Comparison of ENCODE assay signal across 11 cellular contexts in the genomic region with DNA sequence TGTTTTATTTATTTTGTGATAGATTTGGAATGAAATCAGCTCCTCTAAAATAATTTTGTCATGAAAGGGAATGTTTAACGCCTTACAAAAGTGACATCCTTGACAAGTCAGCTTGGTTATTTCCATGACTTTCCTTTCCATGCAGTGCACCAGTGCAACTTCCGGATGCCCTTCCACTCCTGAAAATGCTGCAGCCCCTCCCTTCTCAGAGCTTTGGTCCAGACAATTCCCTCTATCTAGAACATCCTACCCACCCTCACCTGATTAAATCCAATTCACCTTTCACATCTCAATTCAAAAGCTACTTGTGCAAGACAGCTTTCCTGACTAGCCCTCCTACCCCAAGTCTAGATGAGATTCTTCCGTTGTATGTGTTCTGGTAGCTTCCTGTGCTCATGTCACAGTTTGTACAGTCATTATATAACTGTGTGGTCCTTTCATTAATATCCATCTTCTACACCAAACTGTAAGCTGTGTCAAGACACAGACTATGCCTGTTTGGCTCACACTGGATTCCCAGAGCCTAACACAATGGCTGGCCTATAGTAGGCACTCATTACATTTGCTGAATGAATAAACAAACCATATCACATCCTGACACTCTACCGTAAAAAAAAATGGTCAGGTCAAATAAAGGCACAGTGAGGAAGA.
A peak's percentile ranks its signal among the peaks of the same experiment; 100 is the strongest.
DNase-seq lines count a peak whose midpoint lies in the region; ATAC-seq and TF ChIP-seq lines count a peak whose summit lies in the region.
"Had no signal": no experiment of that assay in that cellular context is flagged by ENCODE, and none has a peak within 500 bp of the region (broad histone marks: within the 10 kb centered on the region; RNA-seq: fewer than 3 reads in every experiment).

No MANE protein-coding gene starts in this region.

- H4K20me1 ChIP-seq in GM23338 (replicated peaks; ENCODE audit: insufficient read depth) (no peaks in the 10 kb centered on the region), GM23248 (ENCODE audit: insufficient read depth) (no peaks in the 10 kb centered on the region)

- H3K9me3 Mint-ChIP-seq in GM23338: no peaks in the 10 kb centered on the region

- H3K9ac ChIP-seq in GM23248: no peak overlapping the region
- H3K9ac ChIP-seq: parathyroid adenoma had no signal

- TF ChIP-seq CTCF in GM23338 (conservative IDR thresholded peaks at IDR 0.05; ENCODE audit: low read depth in 2 of 2) (no peak), neutrophil (IDR thresholded peaks at IDR 0.05) (no peak)

- H3K27me3 ChIP-seq in GM23338 (ENCODE audit: insufficient read depth) (no peaks in the 10 kb centered on the region), neutrophil (no peaks in the 10 kb centered on the region), GM23248 (replicated peaks; ENCODE audit: insufficient read depth) (no peaks in the 10 kb centered on the region)

- H3K27ac Mint-ChIP-seq in GM23338: no peak overlapping the region

- no peak overlapping the region for H3K27ac ChIP-seq in GM23338 (ENCODE audit: low read depth)
- H3K27ac ChIP-seq in neutrophil: peak overlapping the region; percentile 87
- H3K27ac ChIP-seq in GM23248: no peak overlapping the region
- H3K27ac ChIP-seq: parathyroid adenoma had no signal

- no peaks in the 10 kb centered on the region for H3K79me2 ChIP-seq in GM23338 (replicated peaks; ENCODE audit: insufficient read depth)
- H3K79me2 ChIP-seq in GM23248 (ENCODE audit: insufficient read depth): no peaks in the 10 kb centered on the region

- H3K4me3 ChIP-seq in GM23338: no peak overlapping the region
- H3K4me3 ChIP-seq in neutrophil (ENCODE audit: low read depth in 1 of 2, low read length in 1 of 2): no peak overlapping the region
- H3K4me3 ChIP-seq in GM23248: no peak overlapping the region

- peaks cover 6% of the 10 kb centered on the region; the same call in 1 of the 3 replicates for H3K4me1 Mint-ChIP-seq in GM23338

- 0 out of 2 replicates have a peak overlapping the region, but pooled peaks have one; percentile 12 for H2AFZ ChIP-seq in GM23338
- H2AFZ ChIP-seq in GM23248: no peak overlapping the region
- H2AFZ ChIP-seq: parathyroid adenoma had no signal

- in situ Hi-C loops in GM23248 (cut with MboI): no loop called here

- H3K4me3 Mint-ChIP-seq in GM23338: no peak overlapping the region

- H3K36me3 Mint-ChIP-seq in GM23338 (ENCODE audit: low read depth): no peaks in the 10 kb centered on the region

- peak; percentile 34 for ATAC-seq in GM18861 (IDR thresholded peaks at IDR 0.05; ENCODE audit: unreplicated experiment)
- ATAC-seq in GM23338: no peak

- H3K4me2 ChIP-seq in GM23338 (no peak overlapping the region), GM23248 (ENCODE audit: unreplicated experiment) (no peak overlapping the region)

- H3K27me3 Mint-ChIP-seq in GM23338 (ENCODE audit: insufficient read depth, low read depth, poor library complexity): peaks cover 3% of the 10 kb centered on the region

- H3F3A ChIP-seq in GM23338 (replicated peaks; ENCODE audit: low read depth): no peaks in the 10 kb centered on the region
- no peaks in the 10 kb centered on the region for H3F3A ChIP-seq in GM23248 (ENCODE audit: insufficient read depth)

- no peaks in the 10 kb centered on the region for H3K9me3 ChIP-seq in neutrophil
- no peaks in the 10 kb centered on the region for H3K9me3 ChIP-seq in GM23248 (ENCODE audit: low read depth)

- WGBS in GM23248 (ENCODE audit: low coverage in 1 of 2, low lambda C conversion rate in 2 of 2, missing lambda C conversion rate in 2 of 2), 2 experiments: 67 to 77% methylated on average over 4 of the region's 4 CpGs

- no peak for DNase-seq in GM23338 (ENCODE audit: low spot score)
- DNase-seq in RPMI7951 (ENCODE audit: low read depth): peak; percentile 48
- no peak for DNase-seq in RKO (ENCODE audit: low spot score)
- DNase-seq in D341Med (ENCODE audit: low spot score): no peak
- no peak for DNase-seq in NCI-H2081 (lab: John Stamatoyannopoulos, UW)
- DNase-seq in GM23248: no peak
- DNase-seq: NCI-H187, SHP77 treated with DMSO at 0.1 percent for 48 hours had no signal

- H3K4me1 ChIP-seq in GM23338 (ENCODE audit: insufficient read depth): no peaks in the 10 kb centered on the region
- H3K4me1 ChIP-seq in neutrophil (ENCODE audit: control insufficient read depth in 1 of 2, insufficient read depth in 1 of 2, low read depth in 1 of 2, low read length in 1 of 2): peaks cover 63 to 87% of the 10 kb centered on the region in 2 experiments
- no peaks in the 10 kb centered on the region for H3K4me1 ChIP-seq in GM23248 (ENCODE audit: insufficient read depth)

- H3K36me3 ChIP-seq in GM23338 (ENCODE audit: insufficient read depth) (no peaks in the 10 kb centered on the region), neutrophil (no peaks in the 10 kb centered on the region), GM23248 (ENCODE audit: low read depth) (no peaks in the 10 kb centered on the region)

- H3K9me2 ChIP-seq in GM23338 (ENCODE audit: insufficient read depth) (no peaks in the 10 kb centered on the region), GM23248 (ENCODE audit: insufficient read depth) (no peaks in the 10 kb centered on the region)

TF ChIP-seq in GM23338, 12 proteins besides CTCF, POLR2A, EP300 and RAD21 (continues in another document):
- TF ChIP-seq JUNB (IDR thresholded peaks at IDR 0.05; ENCODE audit: unreplicated experiment): no peak
- TF ChIP-seq, protein P1, sequence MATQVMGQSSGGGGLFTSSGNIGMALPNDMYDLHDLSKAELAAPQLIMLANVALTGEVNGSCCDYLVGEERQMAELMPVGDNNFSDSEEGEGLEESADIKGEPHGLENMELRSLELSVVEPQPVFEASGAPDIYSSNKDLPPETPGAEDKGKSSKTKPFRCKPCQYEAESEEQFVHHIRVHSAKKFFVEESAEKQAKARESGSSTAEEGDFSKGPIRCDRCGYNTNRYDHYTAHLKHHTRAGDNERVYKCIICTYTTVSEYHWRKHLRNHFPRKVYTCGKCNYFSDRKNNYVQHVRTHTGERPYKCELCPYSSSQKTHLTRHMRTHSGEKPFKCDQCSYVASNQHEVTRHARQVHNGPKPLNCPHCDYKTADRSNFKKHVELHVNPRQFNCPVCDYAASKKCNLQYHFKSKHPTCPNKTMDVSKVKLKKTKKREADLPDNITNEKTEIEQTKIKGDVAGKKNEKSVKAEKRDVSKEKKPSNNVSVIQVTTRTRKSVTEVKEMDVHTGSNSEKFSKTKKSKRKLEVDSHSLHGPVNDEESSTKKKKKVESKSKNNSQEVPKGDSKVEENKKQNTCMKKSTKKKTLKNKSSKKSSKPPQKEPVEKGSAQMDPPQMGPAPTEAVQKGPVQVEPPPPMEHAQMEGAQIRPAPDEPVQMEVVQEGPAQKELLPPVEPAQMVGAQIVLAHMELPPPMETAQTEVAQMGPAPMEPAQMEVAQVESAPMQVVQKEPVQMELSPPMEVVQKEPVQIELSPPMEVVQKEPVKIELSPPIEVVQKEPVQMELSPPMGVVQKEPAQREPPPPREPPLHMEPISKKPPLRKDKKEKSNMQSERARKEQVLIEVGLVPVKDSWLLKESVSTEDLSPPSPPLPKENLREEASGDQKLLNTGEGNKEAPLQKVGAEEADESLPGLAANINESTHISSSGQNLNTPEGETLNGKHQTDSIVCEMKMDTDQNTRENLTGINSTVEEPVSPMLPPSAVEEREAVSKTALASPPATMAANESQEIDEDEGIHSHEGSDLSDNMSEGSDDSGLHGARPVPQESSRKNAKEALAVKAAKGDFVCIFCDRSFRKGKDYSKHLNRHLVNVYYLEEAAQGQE (IDR thresholded peaks at IDR 0.05; ENCODE audit: unreplicated experiment): no peak
- no peak for TF ChIP-seq CREB1 (CRISPR knock-in tag; IDR thresholded peaks at IDR 0.05; ENCODE audit: low read depth)
- TF ChIP-seq NANOG (IDR thresholded peaks at IDR 0.05; ENCODE audit: borderline replicate concordance): no peak
- TF ChIP-seq ZNF114 (CRISPR knock-in tag; IDR thresholded peaks at IDR 0.05): no peak
- no peak for TF ChIP-seq EZH2phosphoT487 (IDR thresholded peaks at IDR 0.05; ENCODE audit: unreplicated experiment)
- TF ChIP-seq, protein P2, sequence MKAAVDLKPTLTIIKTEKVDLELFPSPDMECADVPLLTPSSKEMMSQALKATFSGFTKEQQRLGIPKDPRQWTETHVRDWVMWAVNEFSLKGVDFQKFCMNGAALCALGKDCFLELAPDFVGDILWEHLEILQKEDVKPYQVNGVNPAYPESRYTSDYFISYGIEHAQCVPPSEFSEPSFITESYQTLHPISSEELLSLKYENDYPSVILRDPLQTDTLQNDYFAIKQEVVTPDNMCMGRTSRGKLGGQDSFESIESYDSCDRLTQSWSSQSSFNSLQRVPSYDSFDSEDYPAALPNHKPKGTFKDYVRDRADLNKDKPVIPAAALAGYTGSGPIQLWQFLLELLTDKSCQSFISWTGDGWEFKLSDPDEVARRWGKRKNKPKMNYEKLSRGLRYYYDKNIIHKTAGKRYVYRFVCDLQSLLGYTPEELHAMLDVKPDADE (IDR thresholded peaks at IDR 0.05): no peak
